In genomic region chr17:60677308-60678117, GRCh38 we compare ENCODE assay signal across 8 cellular contexts. TPM values are rescaled to one million over a fixed set of nuclear protein-coding genes. Genes with fewer than 3 reads are reported as not detected.
DNase-seq lines count a peak whose midpoint lies in the region; ATAC-seq, FAIRE-seq and TF ChIP-seq lines count a peak whose summit lies in the region.

TSS of gene BCAS3 (plus strand) at chr17:60677851.

- H3F3A ChIP-seq in smooth muscle cell (ENCODE audit: low read depth), result no peaks in the 10 kb centered on the region

- H3K9me3 ChIP-seq in smooth muscle cell (replicated peaks; ENCODE audit: low read depth), result no peaks in the 10 kb centered on the region

- peak; percentile 96 for DNase-seq in NCI-H2196 treated with DMSO at 0.1 percent for 48 hours (lab: John Stamatoyannopoulos, UW; ENCODE audit: unreplicated experiment)
- DNase-seq in bronchial epithelial cell (ENCODE audit: low read depth), result peak; percentile 98
- DNase-seq in iPS-NIHi7 (ENCODE audit: extremely low spot score), result peak; percentile 100
- peak; percentile 94 for DNase-seq in smooth muscle cell (lab: John Stamatoyannopoulos, UW; ENCODE audit: unreplicated experiment)

- no peak for FAIRE-seq in bronchial epithelial cell (lab: Jason Lieb, UNC)

- no peaks in the 10 kb centered on the region for H3K27me3 ChIP-seq in ACC112 (ENCODE audit: insufficient read depth, low read length)
- no peaks in the 10 kb centered on the region for H3K27me3 ChIP-seq in bronchial epithelial cell (ENCODE audit: control insufficient read depth, insufficient read depth, low read length)
- H3K27me3 ChIP-seq in smooth muscle cell (ENCODE audit: low read depth), result no peaks in the 10 kb centered on the region

- peak within 1 kb of the TSS; percentile 85 for H3K4me2 ChIP-seq in smooth muscle cell

- H3K4me1 ChIP-seq in ACC112 (ENCODE audit: control insufficient read depth, insufficient read depth, low read length, unreplicated experiment) (peaks cover 6% of the 10 kb centered on the region), smooth muscle cell (ENCODE audit: low read depth) (peaks cover 11% of the 10 kb centered on the region)

- ATAC-seq in GM18870 (IDR thresholded peaks at IDR 0.05; ENCODE audit: unreplicated experiment), result peak; percentile 96
- peak; percentile 96 for ATAC-seq in HG03135 (IDR thresholded peaks at IDR 0.05; ENCODE audit: unreplicated experiment)

- H2AFZ ChIP-seq in ACC112 (ENCODE audit: low read length, unreplicated experiment), result peak within 1 kb of the TSS; percentile 88
- H2AFZ ChIP-seq in smooth muscle cell (ENCODE audit: low read depth), result peak within 1 kb of the TSS; percentile 94

- no peaks in the 10 kb centered on the region for H4K20me1 ChIP-seq in smooth muscle cell (ENCODE audit: low read depth)

- peak within 1 kb of the TSS; percentile 84 for H3K9ac ChIP-seq in smooth muscle cell (ENCODE audit: low read depth)

- TF ChIP-seq CTCF in VCaP (conservative IDR thresholded peaks at IDR 0.05) (no peak), bronchial epithelial cell (IDR thresholded peaks at IDR 0.05; ENCODE audit: insufficient read depth, low read length, severe bottlenecking) (no peak), smooth muscle cell (IDR thresholded peaks at IDR 0.05; ENCODE audit: borderline replicate concordance, insufficient read depth, poor library complexity, severe bottlenecking) (no peak)

- peak within 1 kb of the TSS; percentile 82 for H3K4me3 ChIP-seq in ACC112 (ENCODE audit: low read depth, low read length)
- peak within 1 kb of the TSS; percentile 74 for H3K4me3 ChIP-seq in bronchial epithelial cell (ENCODE audit: low read depth, low read length)
- H3K4me3 ChIP-seq in smooth muscle cell, result peak within 1 kb of the TSS; percentile 77

- H3K27ac ChIP-seq in ACC112 (ENCODE audit: low read depth, low read length) (0 out of 2 replicates have a peak within 1 kb of the TSS, but pooled peaks have one; percentile 16), VCaP (peak within 1 kb of the TSS; percentile 71), smooth muscle cell (ENCODE audit: low read depth) (peak within 1 kb of the TSS; percentile 64)

- WGBS in smooth muscle cell (ENCODE audit: low lambda C conversion rate), result under 1% methylated on average over 47 of the region's 51 CpGs

- H3K79me2 ChIP-seq in ACC112 (ENCODE audit: control insufficient read depth, insufficient read depth, low read length, unreplicated experiment) (no peaks in the 10 kb centered on the region), smooth muscle cell (ENCODE audit: low read depth) (no peaks in the 10 kb centered on the region)

- H3K36me3 ChIP-seq in ACC112 (ENCODE audit: insufficient read depth, low read length) (no peaks in the 10 kb centered on the region), bronchial epithelial cell (ENCODE audit: control insufficient read depth, insufficient read depth, low read length) (no peaks in the 10 kb centered on the region), smooth muscle cell (ENCODE audit: low read depth) (no peaks in the 10 kb centered on the region)

RNA-seq across cellular contexts. Expression of gene BCAS3, which starts in this region (rescaled TPM):
- total RNA-seq in bronchial epithelial cell, result 10.3 and 19.5 TPM in 2 replicates
- 18.7 and 54.5 TPM in 2 replicates for total RNA-seq in smooth muscle cell
- 17.2 and 18.9 TPM in 2 replicates for polyA plus RNA-seq in smooth muscle cell

Comparison
In these comparisons a context has a peak if more than half of its experiments do, and no peak if none do; other contexts are left out.
1. Peak in every context shown above with its lines: DNase-seq, ATAC-seq, H3K4me3 ChIP-seq and H3K27ac ChIP-seq.
2. H3K27ac ChIP-seq: peak in every context shown above with its lines; median percentile 71 in VCaP; 64 in smooth muscle cell; 16 in ACC112.